Comparison of ENCODE assay signal across 8 cellular contexts in the genomic region with DNA sequence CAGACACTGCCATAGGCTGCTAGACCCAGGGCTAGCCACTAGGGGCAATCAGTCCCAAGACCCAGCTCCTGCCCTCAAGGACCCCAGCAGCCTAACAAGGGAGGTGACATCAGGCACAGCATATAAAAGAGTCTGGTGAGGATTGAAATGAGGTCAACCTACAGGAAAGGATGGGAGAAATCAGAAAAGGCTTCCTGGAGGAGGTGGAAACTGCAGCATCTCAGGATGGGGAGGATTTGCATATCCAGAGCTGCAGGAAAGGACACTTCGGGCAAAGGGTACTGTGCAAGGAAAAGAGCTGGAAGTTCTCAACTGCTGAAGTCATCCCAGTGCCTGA. TPM values are rescaled to one million over a fixed set of nuclear protein-coding genes. Genes with fewer than 3 reads are reported as not detected.
DNase-seq lines count a peak whose midpoint lies in the region; ATAC-seq and TF ChIP-seq lines count a peak whose summit lies in the region.
"Had no signal": no experiment of that assay in that cellular context is flagged by ENCODE, and none has a peak within 500 bp of the region (broad histone marks: within the 10 kb centered on the region; RNA-seq: fewer than 3 reads in every experiment).

No MANE protein-coding gene starts in this region.

- ATAC-seq in Panc1, result peak; percentile 40; the same call in 1 of the 2 replicates
- ATAC-seq: naive thymus-derived CD8-positive, alpha-beta T cell had no signal

- H3K9ac ChIP-seq in mesendoderm (ENCODE audit: low read length), result no peak overlapping the region

- no CpG with 5 or more reads among the region's 1 CpG for WGBS in mesendoderm (ENCODE audit: extremely low coverage, insufficient coverage, low lambda C conversion rate)

- no peak overlapping the region for H3K4ac ChIP-seq in mesendoderm (ENCODE audit: low read depth, low read length)

- peak; percentile 18 to 71 for DNase-seq in HAP-1 (ENCODE audit: low spot score in 2 of 2)
- DNase-seq in Panc1 (ENCODE audit: low read depth, low spot score), result no peak
- peak; percentile 88 for DNase-seq in mesendoderm
- no peak for DNase-seq in HK-2 (ENCODE audit: unreplicated experiment)
- DNase-seq in DMS79 (lab: John Stamatoyannopoulos, UW), result no peak

- H3K9me3 Mint-ChIP-seq in brain, result no peaks in the 10 kb centered on the region
- H3K9me3 Mint-ChIP-seq: naive thymus-derived CD8-positive, alpha-beta T cell had no signal

- H3K56ac ChIP-seq in mesendoderm (ENCODE audit: low read length), result no peak overlapping the region

- H3K9me2 ChIP-seq in DOHH2 (replicated peaks; ENCODE audit: control insufficient read depth, low read length), result no peaks in the 10 kb centered on the region

- H2BK15ac ChIP-seq in mesendoderm (replicated peaks; ENCODE audit: low read depth), result no peak overlapping the region

- H2AK5ac ChIP-seq in mesendoderm (ENCODE audit: low read length), result no peak overlapping the region

- H3K4me1 ChIP-seq in DOHH2 (ENCODE audit: control insufficient read depth, low read length) (peaks cover 20% of the 10 kb centered on the region), HAP-1 (peaks cover 9% of the 10 kb centered on the region; the same call in 1 of the 2 replicates), Panc1 (ENCODE audit: control insufficient read depth, insufficient read depth, low read length) (peaks cover 21% of the 10 kb centered on the region), mesendoderm (ENCODE audit: control insufficient read depth, low read depth, low read length) (no peaks in the 10 kb centered on the region)

- peak; percentile 77 for TF ChIP-seq CTCF in DOHH2 (IDR thresholded peaks at IDR 0.05; ENCODE audit: low read depth, low read length, poor library complexity, severe bottlenecking)
- TF ChIP-seq CTCF in Panc1 (IDR thresholded peaks at IDR 0.05), result peak; percentile 86
- TF ChIP-seq CTCF in brain (conservative IDR thresholded peaks at IDR 0.05), result peak; percentile 4 to 60

- BruUV-seq in Panc1 (replicated peaks; lab: Mats Ljungman, UMichigan), result no TSS peak

- no peaks in the 10 kb centered on the region; the same call in 1 of the 2 replicates for H4K20me1 ChIP-seq in DOHH2 (ENCODE audit: control insufficient read depth, insufficient read depth, low read depth, low read length)

- H3K27ac Mint-ChIP-seq in brain, result peak overlapping the region in 4 of 5 experiments; percentile 78 to 82 (median 80)

- H3K4me2 ChIP-seq in DOHH2 (ENCODE audit: low read length), result no peak overlapping the region
- H3K4me2 ChIP-seq in mesendoderm (ENCODE audit: low read length), result no peak overlapping the region

- H3K36me3 Mint-ChIP-seq in brain, result peaks cover 4% of the 10 kb centered on the region

- no peaks in the 10 kb centered on the region for H3F3A ChIP-seq in DOHH2 (ENCODE audit: control insufficient read depth, insufficient read depth)

- no peak overlapping the region for H3K23ac ChIP-seq in mesendoderm (ENCODE audit: low read length)

- POLR2A ChIA-PET in Panc1 (lab: Charles Lee), result interaction anchor here (0.6 to 0.8 kb wide), 2 partner anchors 35 to 50 kb away, joined by 4 to 11 read pairs; partner anchors contain the start of gene DDB2

- H3K9me3 ChIP-seq in DOHH2 (ENCODE audit: control insufficient read depth, insufficient read depth, low read length) (no peaks in the 10 kb centered on the region), HAP-1 (no peaks in the 10 kb centered on the region), Panc1 (ENCODE audit: control insufficient read depth, insufficient read depth, low read depth, low read length) (no peaks in the 10 kb centered on the region)

- H2BK5ac ChIP-seq in mesendoderm (ENCODE audit: low read length), result no peak overlapping the region

- H3K27me3 ChIP-seq in DOHH2 (ENCODE audit: control insufficient read depth, low read length) (no peaks in the 10 kb centered on the region), HAP-1 (ENCODE audit: low read depth) (no peaks in the 10 kb centered on the region), Panc1 (ENCODE audit: control insufficient read depth, insufficient read depth, low read length) (no peaks in the 10 kb centered on the region), mesendoderm (ENCODE audit: insufficient read depth, low read length, poor library complexity) (no peaks in the 10 kb centered on the region)

- H4K8ac ChIP-seq in mesendoderm (ENCODE audit: low read depth, low read length), result no peak overlapping the region

- H3K27ac ChIP-seq in DOHH2 (ENCODE audit: low read depth, low read length), result no peak overlapping the region
- no peak overlapping the region for H3K27ac ChIP-seq in Panc1 (ENCODE audit: low read length)
- no peak overlapping the region for H3K27ac ChIP-seq in mesendoderm (ENCODE audit: low read depth, low read length)

- H3K4me3 ChIP-seq in DOHH2 (ENCODE audit: low read length) (no peak overlapping the region), HAP-1 (no peak overlapping the region), Panc1 (ENCODE audit: low read depth in 2 of 2, low read length in 2 of 2) (no peak overlapping the region), mesendoderm (ENCODE audit: low read length) (no peak overlapping the region)

- intact Hi-C loops in Panc1 (cut with micrococcal nuclease; ENCODE audit: unreplicated experiment), result loop anchor here (10.0 kb wide), 2 partner anchors 75 to 175 kb away; partner anchors contain the start of genes MYBPC3 and NR1H3

- peaks cover 20% of the 10 kb centered on the region for H3K36me3 ChIP-seq in DOHH2 (ENCODE audit: control insufficient read depth, low read length)
- H3K36me3 ChIP-seq in HAP-1 (replicated peaks), result peaks cover 39% of the 10 kb centered on the region
- peaks cover 2% of the 10 kb centered on the region for H3K36me3 ChIP-seq in Panc1 (ENCODE audit: control insufficient read depth, insufficient read depth, low read length)
- H3K36me3 ChIP-seq in mesendoderm (ENCODE audit: control insufficient read depth, insufficient read depth, low read length), result peaks cover 8% of the 10 kb centered on the region

- H3K18ac ChIP-seq in mesendoderm (ENCODE audit: low read length), result no peak overlapping the region

- H3K27me3 Mint-ChIP-seq in brain, result peaks cover 12% of the 10 kb centered on the region

- no peak overlapping the region for H2BK120ac ChIP-seq in mesendoderm (ENCODE audit: low read depth, low read length)

- peaks cover 22% of the 10 kb centered on the region for H3K79me1 ChIP-seq in mesendoderm (ENCODE audit: low read length)

- in situ Hi-C loops in HAP-1 (cut with MboI; ENCODE audit: low sequenced_read_pairs) (loop anchor here (5.0 kb wide), 1 partner anchor 88 kb away; no protein-coding TSS in a partner anchor), Panc1 (cut with HindIII; ENCODE audit: low pct_unique_long_range_greater_than_20kb, low sequenced_read_pairs) (no loop called here)

- H3K4me1 Mint-ChIP-seq in brain, result peaks cover 36% of the 10 kb centered on the region

- H3K79me2 ChIP-seq in DOHH2 (ENCODE audit: control insufficient read depth, low read length) (peaks cover 21% of the 10 kb centered on the region), mesendoderm (ENCODE audit: control insufficient read depth, insufficient read depth, low read length) (peaks cover 22% of the 10 kb centered on the region)

- peak overlapping the region in 1 of 5 experiments; percentile 73 for H3K4me3 Mint-ChIP-seq in brain

- H4K5ac ChIP-seq in mesendoderm (ENCODE audit: low read length), result no peak overlapping the region

- CTCF ChIA-PET in Panc1 (lab: Charles Lee), result interaction anchor here (0.6 to 1.0 kb wide), 3 partner anchors 35 to 115 kb away, joined by 5 to 6 read pairs (median 5); partner anchors contain the start of gene DDB2

RNA-seq across cellular contexts. Expression of gene ARFGAP2, which starts 2.9 kb away (rescaled TPM):
- 61.4 TPM for total RNA-seq in Panc1 (2021; ENCODE audit: unreplicated experiment)
- 37.5 TPM for polyA plus RNA-seq in Panc1 (2012; ENCODE audit: insufficient read length)
- 59.4 TPM for polyA plus RNA-seq in brain (ENCODE audit: insufficient read depth, low read depth, low replicate concordance)
- 52.7 TPM for polyA plus RNA-seq in mesendoderm (2013, experiment 1 of 2)
- polyA plus RNA-seq in mesendoderm (2013, experiment 2 of 2), result 51.0 TPM

RNA-seq across cellular contexts. Expression of gene PACSIN3, which starts 6.6 kb away (rescaled TPM):
- total RNA-seq in Panc1 (2021; ENCODE audit: unreplicated experiment), result 45.3 TPM
- polyA plus RNA-seq in Panc1 (2012; ENCODE audit: insufficient read length), result 60.0 TPM
- 14.3 TPM for polyA plus RNA-seq in brain (ENCODE audit: insufficient read depth, low read depth, low replicate concordance)
- polyA plus RNA-seq in mesendoderm (2013, experiment 1 of 2), result 18.0 TPM
- 18.0 TPM for polyA plus RNA-seq in mesendoderm (2013, experiment 2 of 2)

RNA-seq across cellular contexts. Expression of gene DDB2, which starts 35.2 kb away (rescaled TPM):
- total RNA-seq in Panc1 (2021; ENCODE audit: unreplicated experiment), result 33.6 TPM
- 20.3 TPM for polyA plus RNA-seq in Panc1 (2012; ENCODE audit: insufficient read length)
- 16.2 TPM for polyA plus RNA-seq in brain (ENCODE audit: insufficient read depth, low read depth, low replicate concordance)
- polyA plus RNA-seq in mesendoderm (2013, experiment 1 of 2), result 21.6 TPM
- 22.0 TPM for polyA plus RNA-seq in mesendoderm (2013, experiment 2 of 2)

Comparison
In these comparisons a context has a peak if more than half of its experiments do, and no peak if none do; other contexts are left out.
1. CTCF ChIP-seq: peak in every context shown above with its lines; median percentile 86 in Panc1; 77 in DOHH2; 32 in brain.
2. DNase-seq: peak in HAP-1 (2 of 2) and mesendoderm (single experiment); none in Panc1 (single experiment), HK-2 (single experiment) and DMS79 (single experiment).